Comparison of ENCODE assay signal across 1 cellular context in the genomic region with DNA sequence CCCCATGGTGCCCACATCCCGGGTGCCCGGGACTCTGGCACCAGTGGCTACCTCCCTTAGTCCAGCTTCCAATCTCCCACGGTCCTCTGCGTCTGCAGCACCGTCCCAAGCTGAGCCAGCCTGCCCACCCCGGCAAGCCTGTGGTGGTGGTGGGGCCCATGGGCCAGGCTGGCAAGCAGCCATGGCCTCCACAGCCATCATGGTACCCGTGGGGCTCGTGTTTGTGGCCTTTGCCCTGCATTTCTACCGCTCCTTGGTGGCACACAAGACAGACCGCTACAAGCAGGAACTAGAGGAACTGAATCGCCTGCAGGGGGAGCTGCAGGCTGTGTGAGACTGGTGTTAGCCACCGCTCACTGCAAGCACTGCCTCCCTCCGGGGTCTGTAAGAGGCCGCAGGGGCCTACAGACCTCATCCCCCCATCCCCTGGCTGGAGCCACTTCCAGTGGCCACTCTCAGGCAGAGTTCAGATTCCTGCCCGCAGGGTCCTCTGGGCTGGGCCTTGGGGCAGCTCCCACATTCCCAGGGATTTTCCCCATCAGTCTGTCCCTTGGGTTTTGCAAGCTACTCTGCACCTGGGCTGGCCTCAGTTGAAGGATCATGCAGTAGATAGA.
TF ChIP-seq lines count a peak whose summit lies in the region.

No MANE protein-coding gene starts in this region.

TF ChIP-seq in SK-N-SH, 30 proteins besides CTCF, POLR2A, EP300 and RAD21 (continued from another document):
- TF ChIP-seq, protein P1, sequence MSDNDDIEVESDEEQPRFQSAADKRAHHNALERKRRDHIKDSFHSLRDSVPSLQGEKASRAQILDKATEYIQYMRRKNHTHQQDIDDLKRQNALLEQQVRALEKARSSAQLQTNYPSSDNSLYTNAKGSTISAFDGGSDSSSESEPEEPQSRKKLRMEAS (IDR thresholded peaks at IDR 0.05; ENCODE audit: low read depth) = no peak
- TF ChIP-seq NRF1 (IDR thresholded peaks at IDR 0.05; ENCODE audit: low read depth, low read length) (peak; percentile 3; the same call in 1 of the 2 replicates), ELF1 (IDR thresholded peaks at IDR 0.05) (peak; percentile 55)
